Comparison of ENCODE assay signal across 8 cellular contexts in the genomic region with DNA sequence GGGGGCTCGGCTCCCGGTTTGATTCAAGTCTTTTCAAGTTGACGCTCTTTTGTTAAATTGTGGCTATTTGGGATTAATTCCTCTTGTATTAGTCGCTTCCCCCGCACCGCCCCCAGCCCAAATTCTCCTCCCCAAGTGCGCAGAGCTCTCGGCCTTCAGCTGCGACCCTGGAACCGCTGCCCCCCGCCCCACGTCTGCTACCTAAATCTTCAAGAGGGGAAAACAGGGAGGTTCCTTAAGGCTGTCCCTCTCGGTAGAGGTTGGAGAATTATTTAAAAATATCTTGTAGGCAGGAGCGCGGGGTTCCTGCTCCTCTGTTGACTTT. TPM values are rescaled to one million over a fixed set of nuclear protein-coding genes. Genes with fewer than 3 reads are reported as not detected.
DNase-seq lines count a peak whose midpoint lies in the region; ATAC-seq, FAIRE-seq and TF ChIP-seq lines count a peak whose summit lies in the region.

No MANE protein-coding gene starts in this region.

- no peak for DNase-seq in A549 (ENCODE audit: low read depth in 1 of 2, low spot score in 1 of 2)
- no peak for DNase-seq in HuH-7.5 (ENCODE audit: low spot score)

- ATAC-seq in A549: no peak
- ATAC-seq in HG02588 (IDR thresholded peaks at IDR 0.05; ENCODE audit: unreplicated experiment): no peak
- ATAC-seq in GM18517 (IDR thresholded peaks at IDR 0.05; ENCODE audit: unreplicated experiment): no peak
- ATAC-seq in GM21825 (IDR thresholded peaks at IDR 0.05; ENCODE audit: unreplicated experiment): no peak

- CTCF ChIA-PET in A549 (lab: Yijun Ruan, JAX): interaction anchor here (0.5 kb wide), 1 partner anchor 11 kb away, joined by 3 read pairs; no protein-coding TSS in a partner anchor

- H3K4me2 ChIP-seq in A549: peak overlapping the region; percentile 95

- no peak for TF ChIP-seq RAD21 in A549 (conservative IDR thresholded peaks at IDR 0.05 in 1 of 2, IDR thresholded peaks at IDR 0.05 in 1 of 2)

- peak overlapping the region; percentile 96 to 99 for H3K27ac ChIP-seq in A549
- H3K27ac ChIP-seq in KOPT-K1 (ENCODE audit: low read depth, low read length, poor library complexity, severe bottlenecking): peak overlapping the region; percentile 75
- peak overlapping the region; percentile 65 for H3K27ac ChIP-seq in cingulate gyrus (ENCODE audit: low read depth, low read length)
- H3K27ac ChIP-seq in muscle layer of duodenum (ENCODE audit: low read length): peak overlapping the region; percentile 45

- H3K4me3 ChIP-seq in A549 (peak overlapping the region; percentile 65), muscle layer of duodenum (ENCODE audit: low read depth in 1 of 2, low read length in 2 of 2) (peak overlapping the region; percentile 53 to 60)

- H3K9me3 ChIP-seq in A549: no peaks in the 10 kb centered on the region
- no peaks in the 10 kb centered on the region for H3K9me3 ChIP-seq in KOPT-K1 (ENCODE audit: insufficient read depth, low read length, poor library complexity, severe bottlenecking)
- H3K9me3 ChIP-seq in muscle layer of duodenum (ENCODE audit: control insufficient read depth in 1 of 2, low read length in 2 of 2): no peaks in the 10 kb centered on the region

- H3K36me3 ChIP-seq in KOPT-K1 (ENCODE audit: insufficient read depth, low read length) (no peaks in the 10 kb centered on the region), muscle layer of duodenum (ENCODE audit: control insufficient read depth in 1 of 2, insufficient read depth in 2 of 2, low read length in 2 of 2) (no peaks in the 10 kb centered on the region)

- no peak for TF ChIP-seq POLR2A in A549 (IDR thresholded peaks at IDR 0.05; ENCODE audit: low read length)

- H3K4me1 ChIP-seq in A549: peaks cover 45% of the 10 kb centered on the region
- peaks cover 6 to 8% of the 10 kb centered on the region in 2 donors for H3K4me1 ChIP-seq in muscle layer of duodenum (ENCODE audit: control insufficient read depth in 1 of 2, insufficient read depth in 2 of 2, low read length in 2 of 2)

- TF ChIP-seq EP300 in A549 (IDR thresholded peaks at IDR 0.05): no peak

- FAIRE-seq in A549 (lab: Jason Lieb, UNC): no peak

- no peak for TF ChIP-seq CTCF in A549 (IDR thresholded peaks at IDR 0.05)

- POLR2A ChIA-PET in A549 (lab: Yijun Ruan, JAX): interaction anchor here (0.6 to 2.2 kb wide), 4 partner anchors 9 to 174 kb away, joined by 3 to 26 read pairs (median 6); no protein-coding TSS in a partner anchor

- no peaks in the 10 kb centered on the region for H3K27me3 ChIP-seq in muscle layer of duodenum (ENCODE audit: low read depth, low read length)

- WGBS in A549 (ENCODE audit: missing lambda C conversion rate): 17% methylated on average over 15 of the region's 15 CpGs

TF ChIP-seq in A549, 52 proteins besides CTCF, POLR2A, EP300 and RAD21:
- TF ChIP-seq ZFP36 (IDR thresholded peaks at IDR 0.05; ENCODE audit: borderline replicate concordance, partially characterized antibody): no peak
- TF ChIP-seq BHLHE40 (IDR thresholded peaks at IDR 0.05; ENCODE audit: low read depth, low read length): no peak
- no peak for TF ChIP-seq HEYL (CRISPR knock-in tag; IDR thresholded peaks at IDR 0.05)
- no peak for TF ChIP-seq ESRRA (IDR thresholded peaks at IDR 0.05; ENCODE audit: borderline replicate concordance, low read length)
- no peak for TF ChIP-seq HOXB5 (CRISPR knock-in tag; IDR thresholded peaks at IDR 0.05)
- no peak for TF ChIP-seq FOSL2 (IDR thresholded peaks at IDR 0.05)
- TF ChIP-seq FOSL2 (CRISPR knock-in tag; IDR thresholded peaks at IDR 0.05): no peak

RNA-seq across cellular contexts. Expression of gene RPS6KA3, which starts 0.9 kb away (rescaled TPM):
- 109 and 117 TPM in 2 replicates for polyA plus RNA-seq in A549 (2011; rRNA removed)
- 20.6 and 22.4 TPM in 2 replicates for polyA plus RNA-seq in A549 (2012; cell fraction: cytosol; rRNA removed)
- polyA plus RNA-seq in A549 (2012; cell fraction: nucleus; rRNA removed): 8.8 and 10.3 TPM in 2 replicates
- 39.5 to 41.1 TPM (median 40.5 TPM) in 3 replicates for polyA plus RNA-seq in A549 (2017; fragmentation: RNase III; extraction: RNeasy Plus Mini Kit Qiagen cat#74134 plus additional on column Dnase treatment)
- 88.5 and 90.8 TPM in 2 replicates for polyA minus RNA-seq in A549 (2011; rRNA and poly(A)+ RNA removed)

Comparison
In these comparisons a context has a peak if more than half of its experiments do, and no peak if none do; other contexts are left out.
1. H3K27ac ChIP-seq: peak in every context shown above with its lines; median percentile 98 in A549; 75 in KOPT-K1; 65 in cingulate gyrus; 45 in muscle layer of duodenum.